13 cellular contexts compared by ENCODE assay signal in the genomic region with DNA sequence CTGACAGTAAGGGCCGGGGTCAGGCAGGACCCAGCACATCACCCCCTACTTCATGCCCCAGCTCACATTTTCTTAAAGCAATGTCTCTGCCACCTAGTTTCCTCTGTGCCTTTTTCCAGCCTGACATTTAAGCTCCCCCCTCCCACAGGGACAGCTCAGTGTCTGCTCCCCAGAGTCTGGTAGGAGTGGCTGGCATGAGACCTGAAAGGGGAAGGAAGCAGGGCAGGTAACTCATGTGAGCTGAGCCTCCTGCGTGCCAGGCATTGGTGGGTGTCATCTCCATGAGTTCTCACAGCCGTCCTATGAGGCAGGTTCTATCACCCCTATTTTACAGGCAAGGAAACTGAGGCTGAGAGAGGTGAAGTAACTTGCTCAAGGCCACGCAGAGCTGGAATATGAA. TPM values are rescaled to one million over a fixed set of nuclear protein-coding genes. Genes with fewer than 3 reads are reported as not detected.
DNase-seq lines count a peak whose midpoint lies in the region; ATAC-seq and TF ChIP-seq lines count a peak whose summit lies in the region.
"Had no signal": no experiment of that assay in that cellular context is flagged by ENCODE, and none has a peak within 500 bp of the region (broad histone marks: within the 10 kb centered on the region; RNA-seq: fewer than 3 reads in every experiment).

No MANE protein-coding gene starts in this region.

- peak overlapping the region; percentile 67 for H3K27ac ChIP-seq in muscle layer of colon (ENCODE audit: low read depth, low read length)
- H3K27ac ChIP-seq in tibial nerve, result peak overlapping the region; percentile 94 to 100 (median 100)

- no peak for TF ChIP-seq POLR2A in tibial nerve (IDR thresholded peaks at IDR 0.05)

- H3K4me3 Mint-ChIP-seq in activated naive CD4-positive, alpha-beta T cell treated with anti-CD3 and anti-CD28 coated beads, Interleukin-2, amount 50 U/mL, for 24 hours, result peak overlapping the region; percentile 92
- peak overlapping the region; percentile 98 for H3K4me3 Mint-ChIP-seq in activated naive CD8-positive, alpha-beta T cell treated with anti-CD3 and anti-CD28 coated beads, Interleukin-2, amount 10 ng/mL, durations not matched to agents 7 days and 5 days

- no peaks in the 10 kb centered on the region for H3K27me3 ChIP-seq in muscle layer of colon (ENCODE audit: control insufficient read depth in 1 of 2, insufficient read depth in 2 of 2, low read length in 2 of 2)
- no peaks in the 10 kb centered on the region for H3K27me3 ChIP-seq in tibial nerve

- H3K4me1 ChIP-seq in muscle layer of colon (ENCODE audit: insufficient read depth, low read length) (peaks cover 28% of the 10 kb centered on the region), tibial nerve (peaks cover 0 to 73% (median 35%) of the 10 kb centered on the region in 4 donors)

- TF ChIP-seq CTCF in tibial nerve (IDR thresholded peaks at IDR 0.05), result no peak

- TF ChIP-seq EP300 in tibial nerve (IDR thresholded peaks at IDR 0.05), result no peak

- DNase-seq in activated naive CD4-positive, alpha-beta T cell treated with Interleukin-2 at 50 U/mL for 16 hours, result no peak
- no peak for DNase-seq in activated naive CD8-positive, alpha-beta T cell treated with anti-CD3 and anti-CD28 coated beads, Interleukin-2, amount 10 ng/mL, durations not matched to agents 7 days and 5 days
- DNase-seq in tibial nerve (ENCODE audit: low spot score in 2 of 2) (no peak), NCI-H2107 (lab: John Stamatoyannopoulos, UW) (no peak)
- DNase-seq: amniotic stem cell; stimulated activated CD4-positive, alpha-beta T cell treated with anti-CD3 and anti-CD28 coated beads, Interleukin-2, amount 100 ng/mL, for 48 hours had no signal

- no peaks in the 10 kb centered on the region for H3K9me3 Mint-ChIP-seq in activated naive CD4-positive, alpha-beta T cell treated with anti-CD3 and anti-CD28 coated beads, Interleukin-2, amount 50 U/mL, for 24 hours
- no peaks in the 10 kb centered on the region for H3K9me3 Mint-ChIP-seq in activated naive CD8-positive, alpha-beta T cell treated with anti-CD3 and anti-CD28 coated beads, Interleukin-2, amount 10 ng/mL, durations not matched to agents 7 days and 5 days

- 81 to 82% methylated on average over 4 of the region's 4 CpGs for WGBS in tibial nerve, 2 donors

- ATAC-seq in activated naive CD8-positive, alpha-beta T cell treated with anti-CD3 and anti-CD28 coated beads, Interleukin-2, amount 10 ng/mL, durations not matched to agents 7 days and 5 days (ENCODE audit: low read depth), result no peak
- ATAC-seq in HG03571 (IDR thresholded peaks at IDR 0.05; ENCODE audit: unreplicated experiment), result no peak
- no peak for ATAC-seq in GM18870 (IDR thresholded peaks at IDR 0.05; ENCODE audit: unreplicated experiment)

- POLR2A ChIA-PET in activated naive CD8-positive, alpha-beta T cell treated with anti-CD3 and anti-CD28 coated beads, Interleukin-2, amount 10 ng/mL, durations not matched to agents 7 days and 5 days (lab: Charles Lee), result interaction anchor here (2.6 to 5.5 kb wide), 3 partner anchors 14 to 31 kb away, joined by 16 to 66 read pairs (median 27); a partner anchor contains a TSS

- H3K36me3 ChIP-seq in muscle layer of colon (ENCODE audit: insufficient read depth, low read length), result peaks cover 54% of the 10 kb centered on the region
- peaks cover 0 to 53% (median 6%) of the 10 kb centered on the region in 3 donors for H3K36me3 ChIP-seq in tibial nerve

- no peaks in the 10 kb centered on the region for H3K27me3 Mint-ChIP-seq in activated naive CD4-positive, alpha-beta T cell treated with anti-CD3 and anti-CD28 coated beads, Interleukin-2, amount 50 U/mL, for 24 hours
- H3K27me3 Mint-ChIP-seq in activated naive CD8-positive, alpha-beta T cell treated with anti-CD3 and anti-CD28 coated beads, Interleukin-2, amount 10 ng/mL, durations not matched to agents 7 days and 5 days, result no peaks in the 10 kb centered on the region

- H3K4me3 ChIP-seq in muscle layer of colon (ENCODE audit: low read depth in 1 of 2, low read length in 2 of 2) (peak overlapping the region in 1 of 2 donors; percentile 96), tibial nerve (peak overlapping the region in 3 of 4 donors; percentile 82 to 95 (median 85))

- H3K9ac ChIP-seq in muscle layer of colon (ENCODE audit: low read length), result no peak overlapping the region

- peaks cover 6% of the 10 kb centered on the region for H3K36me3 Mint-ChIP-seq in activated naive CD4-positive, alpha-beta T cell treated with anti-CD3 and anti-CD28 coated beads, Interleukin-2, amount 50 U/mL, for 24 hours
- peaks cover 8% of the 10 kb centered on the region for H3K36me3 Mint-ChIP-seq in activated naive CD8-positive, alpha-beta T cell treated with anti-CD3 and anti-CD28 coated beads, Interleukin-2, amount 10 ng/mL, durations not matched to agents 7 days and 5 days

- H3K27ac Mint-ChIP-seq in activated naive CD4-positive, alpha-beta T cell treated with anti-CD3 and anti-CD28 coated beads, Interleukin-2, amount 50 U/mL, for 24 hours, result no peak overlapping the region
- no peak overlapping the region for H3K27ac Mint-ChIP-seq in activated naive CD8-positive, alpha-beta T cell treated with anti-CD3 and anti-CD28 coated beads, Interleukin-2, amount 10 ng/mL, durations not matched to agents 7 days and 5 days

- peaks cover 51% of the 10 kb centered on the region for H3K4me1 Mint-ChIP-seq in activated naive CD4-positive, alpha-beta T cell treated with anti-CD3 and anti-CD28 coated beads, Interleukin-2, amount 50 U/mL, for 24 hours
- peaks cover 40% of the 10 kb centered on the region for H3K4me1 Mint-ChIP-seq in activated naive CD8-positive, alpha-beta T cell treated with anti-CD3 and anti-CD28 coated beads, Interleukin-2, amount 10 ng/mL, durations not matched to agents 7 days and 5 days

- no peaks in the 10 kb centered on the region for H3K9me3 ChIP-seq in muscle layer of colon (ENCODE audit: low read length)
- no peaks in the 10 kb centered on the region for H3K9me3 ChIP-seq in tibial nerve

RNA-seq across cellular contexts. Expression of a gene that starts 1.5 kb away (rescaled TPM):
- total RNA-seq in activated naive CD8-positive, alpha-beta T cell treated with anti-CD3 and anti-CD28 coated beads, Interleukin-2, amount 10 ng/mL, durations not matched to agents 7 days and 5 days, result 10 to 100 TPM; 65.9 to 67.5 TPM
- total RNA-seq in tibial nerve, result 100 to 1,000 TPM in 3 of 4 donors, 10 to 100 TPM in 1; 95.7 to 106 (median 102) TPM

RNA-seq across cellular contexts. Expression of a gene that starts 27.0 kb away (rescaled TPM):
- total RNA-seq in activated naive CD8-positive, alpha-beta T cell treated with anti-CD3 and anti-CD28 coated beads, Interleukin-2, amount 10 ng/mL, durations not matched to agents 7 days and 5 days, result 100 to 1,000 TPM; 237 to 266 TPM
- total RNA-seq in tibial nerve, result 10 to 100 TPM in 1 of 4 donors, 1 to 10 TPM in 3; 8.0 to 24.6 (median 9.4) TPM

RNA-seq across cellular contexts. Expression of a gene that starts 27.6 kb away (rescaled TPM):
- not detected for total RNA-seq in activated naive CD8-positive, alpha-beta T cell treated with anti-CD3 and anti-CD28 coated beads, Interleukin-2, amount 10 ng/mL, durations not matched to agents 7 days and 5 days
- total RNA-seq in tibial nerve, result not detected
- total RNA-seq: fibroblast of villous mesenchyme, mononuclear cell had no signal

RNA-seq across cellular contexts. Expression of a gene that starts 28.5 kb away (rescaled TPM):
- total RNA-seq in activated naive CD8-positive, alpha-beta T cell treated with anti-CD3 and anti-CD28 coated beads, Interleukin-2, amount 10 ng/mL, durations not matched to agents 7 days and 5 days, result not detected
- not detected for total RNA-seq in tibial nerve
- total RNA-seq: T-helper 1 cell treated with Interleukin-12 subunit alpha and Interleukin-12 subunit beta and Interleukin-4 antibody, amounts not matched to agents 30 ng/mL and 1 ng/mL, for 36 hours had no signal

RNA-seq across cellular contexts. Expression of a gene that starts 35.4 kb away (rescaled TPM):
- 10 to 100 TPM; 34.0 to 36.0 TPM for total RNA-seq in activated naive CD8-positive, alpha-beta T cell treated with anti-CD3 and anti-CD28 coated beads, Interleukin-2, amount 10 ng/mL, durations not matched to agents 7 days and 5 days
- 10 to 100 TPM in 3 of 4 donors, 1 to 10 TPM in 1; 9.6 to 17.7 (median 15.3) TPM for total RNA-seq in tibial nerve

Comparison
In these comparisons a context has a peak if more than half of its experiments do, and no peak if none do; other contexts are left out.
1. RNA of a gene that starts 27.0 kb away (total RNA-seq): 237 to 266 TPM in activated naive CD8-positive, alpha-beta T cell treated with anti-CD3 and anti-CD28 coated beads, Interleukin-2, amount 10 ng/mL, durations not matched to agents 7 days and 5 days; 8.0 to 24.6 TPM in tibial nerve; every median in the first group is over 4 times any median in the second.